Comparison of ENCODE assay signal across 10 cellular contexts in the genomic region with DNA sequence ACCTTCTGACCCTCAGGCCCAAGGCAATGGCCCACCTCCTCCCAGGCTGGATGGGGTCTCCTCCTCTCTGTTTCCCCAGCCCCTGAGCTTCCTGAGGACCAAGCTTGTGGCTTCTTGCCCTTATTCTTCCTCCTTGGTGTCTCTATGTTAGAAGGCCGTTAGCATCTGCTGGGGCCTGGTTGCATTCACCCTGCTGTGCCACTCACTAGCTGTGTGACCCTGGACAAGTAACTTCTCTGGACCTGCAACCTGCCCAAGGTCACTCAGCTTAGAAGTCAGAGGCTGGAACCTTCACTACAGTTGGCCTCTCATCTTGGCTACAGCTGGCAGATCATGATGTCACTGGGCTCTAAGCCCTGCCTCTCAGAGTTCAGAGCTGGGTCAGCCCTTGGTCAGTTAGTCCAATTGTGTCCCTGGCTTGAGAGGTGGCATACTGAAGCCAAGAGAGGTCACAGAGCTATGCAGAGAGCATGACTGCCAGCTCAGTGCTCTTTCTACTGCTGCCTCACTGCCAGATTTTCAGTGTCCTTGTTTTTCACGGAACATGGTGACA. TPM values are rescaled to one million over a fixed set of nuclear protein-coding genes. Genes with fewer than 3 reads are reported as not detected.
DNase-seq lines count a peak whose midpoint lies in the region; ATAC-seq and TF ChIP-seq lines count a peak whose summit lies in the region.
"Had no signal": no experiment of that assay in that cellular context is flagged by ENCODE, and none has a peak within 500 bp of the region (broad histone marks: within the 10 kb centered on the region; RNA-seq: fewer than 3 reads in every experiment).

No MANE protein-coding gene starts in this region.

- H3K4me1 Mint-ChIP-seq in glutamatergic neuron (ENCODE audit: low read depth, unreplicated experiment) = peaks cover 12% of the 10 kb centered on the region

- H3K4me3 Mint-ChIP-seq in glutamatergic neuron (ENCODE audit: unreplicated experiment) = no peak overlapping the region

- in situ Hi-C loops in astrocyte of the spinal cord (cut with HindIII; ENCODE audit: low sequenced_read_pairs) = no loop called here

- H3K4me3 ChIP-seq in astrocyte of the spinal cord (ENCODE audit: low read depth, low read length) (no peak overlapping the region), subcutaneous abdominal adipose tissue (ENCODE audit: low read depth in 1 of 5, low read length in 5 of 5) (peak overlapping the region in 3 of 5 donors; percentile 6 to 38 (median 20))

- H3K36me3 ChIP-seq in subcutaneous abdominal adipose tissue (ENCODE audit: control insufficient read depth in 5 of 5, insufficient read depth in 5 of 5, low read length in 5 of 5) = no peaks in the 10 kb centered on the region

- peak overlapping the region; percentile 99 for H3K27ac ChIP-seq in subcutaneous abdominal adipose tissue (ENCODE audit: low read depth, low read length)

- no peak for TF ChIP-seq CTCF in astrocyte of the spinal cord (IDR thresholded peaks at IDR 0.05; ENCODE audit: low read depth, low read length)
- TF ChIP-seq CTCF in glutamatergic neuron (IDR thresholded peaks at IDR 0.05; ENCODE audit: partially characterized antibody, unreplicated experiment) = no peak

- peak; percentile 22 for DNase-seq in DMS53 (lab: John Stamatoyannopoulos, UW)
- DNase-seq in DMS53 treated with DMSO at 0.1 percent for 48 hours (lab: John Stamatoyannopoulos, UW; ENCODE audit: unreplicated experiment) = no peak
- peak; percentile 34 for DNase-seq in astrocyte of the spinal cord (ENCODE audit: low read depth, low spot score)
- peak; percentile 96 for DNase-seq in left lobe of liver (ENCODE audit: low spot score)
- DNase-seq in HEK293T (ENCODE audit: extremely low spot score) = no peak
- DNase-seq in glutamatergic neuron = no peak
- no peak for DNase-seq in NCI-H526 (lab: John Stamatoyannopoulos, UW)
- DNase-seq: NCI-H2227 treated with DMSO at 0.1 percent for 48 hours, retina had no signal

- peaks cover 19% of the 10 kb centered on the region for H3K27me3 Mint-ChIP-seq in glutamatergic neuron (ENCODE audit: unreplicated experiment)

- peak; percentile 45 for ATAC-seq in left lobe of liver

- no peaks in the 10 kb centered on the region for H3K36me3 Mint-ChIP-seq in glutamatergic neuron (ENCODE audit: unreplicated experiment)

- POLR2A ChIA-PET in HEK293T (lab: Yijun Ruan, JAX) = no interaction called here

- H3K4me1 ChIP-seq in subcutaneous abdominal adipose tissue (ENCODE audit: control insufficient read depth in 5 of 5, insufficient read depth in 5 of 5, low read length in 5 of 5) = peaks cover 29 to 58% (median 48%) of the 10 kb centered on the region in 5 donors

- H3K9me3 Mint-ChIP-seq in glutamatergic neuron (ENCODE audit: unreplicated experiment) = no peaks in the 10 kb centered on the region

- H3K9me3 ChIP-seq in subcutaneous abdominal adipose tissue (ENCODE audit: control insufficient read depth in 5 of 5, low read length in 5 of 5) = no peaks in the 10 kb centered on the region

- peak overlapping the region in 3 of 5 donors; percentile 29 to 93 (median 73) for H3K9ac ChIP-seq in subcutaneous abdominal adipose tissue (ENCODE audit: low read length in 5 of 5)

- H3K27ac Mint-ChIP-seq in glutamatergic neuron (ENCODE audit: unreplicated experiment) = no peak overlapping the region

- CTCF ChIA-PET in HEK293T (lab: Yijun Ruan, JAX) = interaction anchor here (1.1 to 1.4 kb wide), 2 partner anchors 11 to 91 kb away, joined by 3 to 5 read pairs; no protein-coding TSS in a partner anchor

- H3K27me3 ChIP-seq in subcutaneous abdominal adipose tissue (ENCODE audit: control insufficient read depth in 5 of 5, insufficient read depth in 4 of 5, low read length in 5 of 5) = no peaks in the 10 kb centered on the region

TF ChIP-seq in HEK293T, 16 proteins besides CTCF, POLR2A, EP300 and RAD21:
- TF ChIP-seq NFRKB (IDR thresholded peaks at IDR 0.05) (no peak), ZNF384 (IDR thresholded peaks at IDR 0.05) (no peak), ELF4 (IDR thresholded peaks at IDR 0.05) (no peak), FOXK2 (IDR thresholded peaks at IDR 0.05) (no peak), L3MBTL2 (conservative IDR thresholded peaks at IDR 0.05) (no peak), HDGF (IDR thresholded peaks at IDR 0.05; ENCODE audit: borderline replicate concordance) (no peak), BHLHE40 (IDR thresholded peaks at IDR 0.05; ENCODE audit: borderline replicate concordance) (no peak), LEF1 (IDR thresholded peaks at IDR 0.05; ENCODE audit: borderline replicate concordance) (no peak), FOXA1 (IDR thresholded peaks at IDR 0.05) (no peak), CTBP1 (IDR thresholded peaks at IDR 0.05; ENCODE audit: borderline replicate concordance) (no peak), FOXM1 (IDR thresholded peaks at IDR 0.05; ENCODE audit: borderline replicate concordance) (no peak), TARDBP (IDR thresholded peaks at IDR 0.05) (no peak), SP1 (IDR thresholded peaks at IDR 0.05) (no peak)

RNA-seq across cellular contexts. Expression of a gene that starts 3.0 kb away (rescaled TPM):
- 3,908 TPM for total RNA-seq in left lobe of liver
- not detected for total RNA-seq in glutamatergic neuron (ENCODE audit: unreplicated experiment)

RNA-seq across cellular contexts. Expression of a gene that starts 14.2 kb away (rescaled TPM):
- total RNA-seq in left lobe of liver (1,576 TPM), glutamatergic neuron (ENCODE audit: unreplicated experiment) (not detected)

RNA-seq across cellular contexts. Expression of a gene that starts 21.1 kb away (rescaled TPM):
- total RNA-seq in left lobe of liver (546 TPM), glutamatergic neuron (ENCODE audit: unreplicated experiment) (not detected)

RNA-seq across cellular contexts. Expression of a gene that starts 22.0 kb away (rescaled TPM):
- total RNA-seq in left lobe of liver = not detected
- not detected for total RNA-seq in glutamatergic neuron (ENCODE audit: unreplicated experiment)

RNA-seq across cellular contexts. Expression of a gene that starts 27.1 kb away (rescaled TPM):
- 141 TPM for total RNA-seq in left lobe of liver
- not detected for total RNA-seq in glutamatergic neuron (ENCODE audit: unreplicated experiment)

Comparison
In these comparisons a context has a peak if more than half of its experiments do, and no peak if none do; other contexts are left out.
1. DNase-seq: peak in DMS53 (single experiment), astrocyte of the spinal cord (single experiment) and left lobe of liver (single experiment); none in DMS53 treated with DMSO at 0.1 percent for 48 hours (single experiment), HEK293T (single experiment), glutamatergic neuron (single experiment) and NCI-H526 (0 of 2).
2. RNA of a gene that starts 3.0 kb away (total RNA-seq): 3,908 TPM in left lobe of liver (single experiment); not detected in glutamatergic neuron (single experiment); every median in the first group is over 1,000 times any median in the second.
3. RNA of a gene that starts 14.2 kb away (total RNA-seq): 1,576 TPM in left lobe of liver (single experiment); not detected in glutamatergic neuron (single experiment); every median in the first group is over 1,000 times any median in the second.
4. RNA of a gene that starts 21.1 kb away (total RNA-seq): 546 TPM in left lobe of liver (single experiment); not detected in glutamatergic neuron (single experiment); every median in the first group is over 100 times any median in the second.